2 cellular contexts compared by ENCODE assay signal in the genomic region with DNA sequence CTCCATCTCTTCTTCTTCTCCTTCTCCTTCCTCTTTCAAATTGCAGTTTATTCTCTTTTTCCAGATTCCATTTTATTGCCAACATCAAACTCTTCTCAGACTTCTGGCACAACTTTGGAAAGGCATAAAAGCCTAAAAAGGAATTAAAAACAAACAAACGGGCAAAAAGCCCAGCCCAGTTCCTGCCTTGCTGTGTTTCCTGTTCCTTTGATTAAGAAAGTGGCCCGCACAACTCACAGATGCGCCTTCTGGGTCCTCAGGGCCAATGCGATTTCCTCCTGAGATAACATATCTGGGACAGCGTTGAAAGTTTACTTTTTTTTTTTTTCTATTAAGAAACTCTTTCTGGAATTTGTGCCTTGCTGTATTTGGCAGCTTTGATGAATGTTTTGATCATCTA.
TF ChIP-seq lines count a peak whose summit lies in the region.

No MANE protein-coding gene starts in this region.

TF ChIP-seq in liver, 16 proteins besides CTCF, POLR2A, EP300 and RAD21:
- TF ChIP-seq NR2F2 (IDR thresholded peaks at IDR 0.05) (peak; percentile 33), FOXA2 (IDR thresholded peaks at IDR 0.05) (no peak)
TF ChIP-seq in liver: peak in this region for 1.

TF ChIP-seq in HepG2, 621 proteins besides CTCF, POLR2A, EP300 and RAD21:
- TF ChIP-seq TBP (CRISPR knock-in tag; IDR thresholded peaks at IDR 0.05) = no peak
